ENCODE assay signal across 7 cellular contexts in the genomic region with DNA sequence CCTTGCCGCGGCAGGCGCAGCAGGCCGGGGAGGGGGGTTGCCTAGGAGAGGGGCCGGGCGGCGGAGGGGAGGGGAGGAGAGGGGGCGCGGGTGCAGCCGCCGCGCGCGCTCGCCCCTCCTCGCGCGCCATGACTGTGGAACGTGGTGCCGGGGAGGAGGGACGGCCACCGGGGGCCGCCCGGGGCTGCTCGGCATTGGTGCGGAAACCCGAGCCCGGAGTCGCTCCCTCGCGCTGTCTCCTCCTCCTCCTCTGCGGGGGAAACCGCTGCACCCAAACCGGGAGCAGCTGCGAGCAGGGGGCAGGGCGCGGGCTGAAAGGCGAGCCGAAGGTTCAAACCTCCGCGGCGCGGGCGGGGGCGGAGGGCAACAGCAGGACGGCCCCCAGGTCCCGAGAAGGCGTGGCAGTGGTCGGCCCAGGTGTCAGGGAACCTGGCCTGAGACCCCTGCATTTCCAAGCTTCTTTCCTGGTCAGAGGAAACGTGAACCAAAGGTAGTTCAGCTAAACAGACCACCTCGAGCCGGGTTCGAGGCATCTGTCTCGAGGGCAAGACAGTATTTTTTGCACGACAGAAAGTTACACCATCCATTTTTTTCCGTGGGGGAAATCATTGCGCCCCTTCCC.
DNase-seq lines count a peak whose midpoint lies in the region; ATAC-seq lines count a peak whose summit lies in the region.

No MANE protein-coding gene starts in this region.

- H3K27ac ChIP-seq in cingulate gyrus (ENCODE audit: low read depth, low read length), result peak overlapping the region; percentile 77

- ATAC-seq in GM18502 (IDR thresholded peaks at IDR 0.05; ENCODE audit: poor library complexity, unreplicated experiment) (peak; percentile 63), HG03108 (IDR thresholded peaks at IDR 0.05; ENCODE audit: unreplicated experiment) (peak; percentile 54)

- DNase-seq in NCI-H226, result peak; percentile 93
- peak; percentile 58 for DNase-seq in activated CD4-positive, CD25-positive, alpha-beta regulatory T cell treated with anti-CD3 and anti-CD28 coated beads, Interleukin-2, amount 50 U/mL, for 72 hours
- peak; percentile 98 for DNase-seq in left kidney (ENCODE audit: low read depth, low spot score)
- DNase-seq in stimulated activated CD4-positive, alpha-beta T cell treated with anti-CD3 and anti-CD28 coated beads, Interleukin-1b, Interleukin-23, amount 100 ng/mL, for 48 hours, result peak; percentile 77

Comparison
In these comparisons a context has a peak if more than half of its experiments do, and no peak if none do; other contexts are left out.
1. Peak in every context shown above with its lines: DNase-seq, ATAC-seq and H3K27ac ChIP-seq.